ENCODE assay signal across 10 cellular contexts in the genomic region with DNA sequence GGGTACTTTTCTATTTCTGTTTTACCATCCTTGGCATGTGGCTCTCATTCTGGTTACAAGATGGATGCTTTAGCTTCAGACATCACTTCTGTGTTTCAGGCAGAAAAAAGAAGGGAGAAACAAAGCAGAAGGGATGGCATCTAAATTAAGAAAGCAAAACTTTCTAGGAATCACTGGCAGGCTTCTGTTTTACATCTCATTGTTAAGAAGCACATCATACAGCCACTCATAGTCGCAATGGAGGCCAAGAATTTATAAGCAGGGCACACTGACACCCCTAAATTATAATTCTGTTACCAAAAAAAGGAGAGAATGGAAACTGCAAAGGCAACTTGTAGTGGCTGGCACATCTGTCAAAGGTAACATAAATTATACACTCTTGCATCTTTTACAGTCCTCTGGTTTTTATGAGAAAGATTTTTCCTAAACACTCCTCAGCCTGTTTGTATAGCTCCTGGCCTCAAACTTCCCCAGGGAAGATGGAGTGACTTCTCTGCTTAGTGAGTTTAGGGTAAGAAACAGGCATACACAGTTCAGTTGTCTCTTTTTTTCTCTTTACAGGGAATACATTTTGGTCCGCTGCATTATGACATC. TPM values are rescaled to one million over a fixed set of nuclear protein-coding genes. Genes with fewer than 3 reads are reported as not detected.
"Had no signal": no experiment of that assay in that cellular context is flagged by ENCODE, and none has a peak within 500 bp of the region (broad histone marks: within the 10 kb centered on the region; RNA-seq: fewer than 3 reads in every experiment).

No MANE protein-coding gene starts in this region.

- H3K9me3 Mint-ChIP-seq: H9 had no signal

- H3K27ac Mint-ChIP-seq: H9, IgD-negative memory B cell had no signal

- ATAC-seq: HepG2 had no signal

- H3K4me2 ChIP-seq: KMS-11 had no signal

- H3K9ac ChIP-seq: KMS-11 had no signal

- FAIRE-seq: H54, HepG2 had no signal

- H3K4me3 Mint-ChIP-seq: H9, IgD-negative memory B cell had no signal

- DNase-seq: GOT3, H9, HCEC 1CT, KBM-7 had no signal

- H3K27ac ChIP-seq: HL-60, KMS-11 had no signal

- H3K4me1 Mint-ChIP-seq: H9, IgD-negative memory B cell had no signal

RNA-seq across cellular contexts. Expression of gene WIF1, which starts 26.3 kb away (rescaled TPM):
- total RNA-seq: HepG2, HT1080 had no signal
- polyA plus RNA-seq: HepG2, IgD-negative memory B cell had no signal
